In the genomic region with DNA sequence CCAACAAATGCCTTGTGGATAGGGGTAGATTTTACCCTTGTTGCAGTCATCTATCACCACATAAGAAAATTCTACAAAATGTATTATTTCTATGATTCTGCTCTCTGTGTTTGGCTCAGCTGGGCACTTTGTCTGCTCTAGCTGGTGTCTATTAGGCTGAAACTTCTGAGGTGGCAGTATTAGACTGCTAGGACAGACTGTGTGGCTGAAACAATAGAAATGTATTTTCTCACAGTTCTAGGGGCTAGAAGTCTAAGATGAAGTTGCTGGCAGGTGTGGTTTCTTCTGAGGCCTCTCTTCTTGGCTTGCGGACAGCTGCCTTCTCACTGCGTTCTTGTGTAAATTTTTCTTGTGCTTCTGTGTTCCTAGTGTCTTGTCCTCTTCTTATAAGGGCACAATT, we compare ENCODE assay signal across 27 cellular contexts.
"Had no signal": no experiment of that assay in that cellular context is flagged by ENCODE, and none has a peak within 500 bp of the region (broad histone marks: within the 10 kb centered on the region; RNA-seq: fewer than 3 reads in every experiment).

No MANE protein-coding gene starts in this region.

- DNase-seq: colonic mucosa; cortex of kidney; dermis blood vessel endothelial cell; dorsolateral prefrontal cortex; effector CD4-positive, alpha-beta T cell; effector CD8-positive, alpha-beta T cell; effector memory CD4-positive, alpha-beta T cell; effector memory CD8-positive, alpha-beta T cell; endodermal cell; erythroblast; esophagus squamous epithelium; foreskin fibroblast; foreskin keratinocyte; foreskin melanocyte; gastrocnemius medialis; glutamatergic neuron; head of caudate nucleus; heart left ventricle; heart right ventricle had no signal

- H3K27me3 ChIP-seq: colonic mucosa, dorsolateral prefrontal cortex, esophagus muscularis mucosa, esophagus squamous epithelium, foreskin keratinocyte, gastrocnemius medialis, gastroesophageal sphincter, heart left ventricle, heart right ventricle had no signal

- H3K36me3 ChIP-seq: colonic mucosa, esophagus muscularis mucosa, esophagus squamous epithelium, gastrocnemius medialis, gastroesophageal sphincter, heart left ventricle, heart right ventricle had no signal

- H3K9me3 ChIP-seq: colonic mucosa, esophagus muscularis mucosa, esophagus squamous epithelium, gastrocnemius medialis, gastroesophageal sphincter, heart left ventricle, heart right ventricle had no signal

- H3K27me3 Mint-ChIP-seq: dendritic cell treated with granulocyte-macrophage colony-stimulating factor and Interleukin-4, amounts not matched to agents 40 ng/mL and 50 ng/mL, for 4 days; effector memory CD8-positive, alpha-beta T cell had no signal

- H3K4me3 Mint-ChIP-seq: dendritic cell treated with granulocyte-macrophage colony-stimulating factor and Interleukin-4, amounts not matched to agents 40 ng/mL and 50 ng/mL, for 4 days; effector memory CD8-positive, alpha-beta T cell; endodermal cell had no signal

- H3K27ac Mint-ChIP-seq: dendritic cell treated with granulocyte-macrophage colony-stimulating factor and Interleukin-4, amounts not matched to agents 40 ng/mL and 50 ng/mL, for 4 days; effector memory CD8-positive, alpha-beta T cell; endodermal cell had no signal

- H3K4me3 ChIP-seq: colonic mucosa, coronary artery, dorsolateral prefrontal cortex, esophagus muscularis mucosa, esophagus squamous epithelium, gastrocnemius medialis, gastroesophageal sphincter, heart left ventricle, heart right ventricle had no signal

- ATAC-seq: effector memory CD8-positive, alpha-beta T cell; esophagus mucosa; foreskin keratinocyte; gastrocnemius medialis; gastroesophageal sphincter; heart left ventricle; heart right ventricle had no signal

- FAIRE-seq: endometrium, endothelial cell of umbilical vein had no signal

- H3K4me1 ChIP-seq: colonic mucosa, esophagus muscularis mucosa, esophagus squamous epithelium, foreskin keratinocyte, gastrocnemius medialis, gastroesophageal sphincter, heart left ventricle, heart right ventricle had no signal

- H3K27ac ChIP-seq: colonic mucosa, coronary artery, dorsolateral prefrontal cortex, epithelial cell of prostate, esophagus muscularis mucosa, esophagus squamous epithelium, foreskin keratinocyte, gastrocnemius medialis, gastroesophageal sphincter, heart left ventricle, heart right ventricle had no signal

- H3K9me3 Mint-ChIP-seq: dendritic cell treated with granulocyte-macrophage colony-stimulating factor and Interleukin-4, amounts not matched to agents 40 ng/mL and 50 ng/mL, for 4 days; endodermal cell had no signal

- H3K4me1 Mint-ChIP-seq: endodermal cell had no signal
